ENCODE assay signal across 19 cellular contexts in the genomic region with DNA sequence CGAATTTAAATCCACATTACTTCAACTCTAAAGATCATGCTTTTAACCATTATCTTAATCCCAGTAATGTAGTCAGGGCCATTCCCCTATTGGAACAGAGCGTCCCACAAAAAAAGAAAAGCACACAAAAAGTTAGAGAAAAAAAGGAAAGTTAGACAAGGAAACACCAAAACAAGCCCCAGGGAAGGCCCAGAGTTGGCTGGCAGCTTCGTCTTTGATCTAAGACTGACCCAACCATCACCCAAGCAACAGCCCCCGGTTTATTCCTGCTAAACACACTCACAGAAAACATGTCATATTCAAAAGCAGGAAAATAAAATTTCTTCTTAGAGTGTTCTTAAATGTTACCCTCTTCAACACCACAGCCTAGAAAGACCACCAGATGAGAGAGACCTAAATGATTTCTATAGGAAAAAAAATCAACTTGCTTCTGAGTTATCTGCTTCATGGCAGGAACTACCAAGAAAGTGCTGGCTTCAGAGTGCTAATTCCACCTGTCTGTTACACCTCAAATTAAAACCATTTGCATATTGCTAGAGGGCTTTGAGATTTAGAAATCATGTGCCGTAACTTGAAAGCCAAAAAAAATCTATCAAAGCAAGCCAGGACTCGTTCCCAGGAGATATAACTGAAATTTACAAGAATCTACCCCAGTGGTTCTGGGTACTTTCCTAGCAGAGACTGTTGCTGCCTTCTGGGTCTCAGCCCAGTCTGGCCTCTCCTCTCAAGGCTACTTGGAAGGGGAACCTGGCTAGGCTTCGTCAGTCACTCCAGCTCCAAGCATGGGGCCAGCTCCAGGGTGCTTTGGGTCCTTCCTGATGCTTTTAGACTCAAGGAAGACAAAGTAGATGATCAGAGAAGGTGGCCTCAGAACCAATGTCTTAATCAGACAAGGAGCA. TPM values are rescaled to one million over a fixed set of nuclear protein-coding genes. Genes with fewer than 3 reads are reported as not detected.
A peak's percentile ranks its signal among the peaks of the same experiment; 100 is the strongest.
DNase-seq lines count a peak whose midpoint lies in the region; ATAC-seq, FAIRE-seq and TF ChIP-seq lines count a peak whose summit lies in the region.
"Had no signal": no experiment of that assay in that cellular context is flagged by ENCODE, and none has a peak within 500 bp of the region (broad histone marks: within the 10 kb centered on the region; RNA-seq: fewer than 3 reads in every experiment).

No MANE protein-coding gene starts in this region.

- no peak overlapping the region for H3K27ac Mint-ChIP-seq in endothelial cell (ENCODE audit: unreplicated experiment)
- H3K27ac Mint-ChIP-seq: immature natural killer cell; stimulated activated naive CD8-positive, alpha-beta T cell treated with anti-CD3 and anti-CD28 coated beads, Interleukin-15, amount 100 ng/mL, for 72 hours had no signal

- no peaks in the 10 kb centered on the region for H3K9me3 ChIP-seq in MG63
- no peaks in the 10 kb centered on the region for H3K9me3 ChIP-seq in GM12878 (replicated peaks; ENCODE audit: control insufficient read depth, insufficient read depth, low read length)
- H3K9me3 ChIP-seq in right cardiac atrium (ENCODE audit: control insufficient read depth, low read length), result no peaks in the 10 kb centered on the region
- H3K9me3 ChIP-seq in gastrocnemius medialis, result no peaks in the 10 kb centered on the region
- H3K9me3 ChIP-seq: spleen had no signal

- H3K79me2 ChIP-seq in GM12878 (ENCODE audit: control insufficient read depth, insufficient read depth, low read length), result no peaks in the 10 kb centered on the region

- intact Hi-C loops in GM12878 (cut with micrococcal nuclease; ENCODE audit: unreplicated experiment), result no loop called here
- intact Hi-C loops in right cardiac atrium (cut with DNase I), result no loop called here
- intact Hi-C loops in gastrocnemius medialis (cut with DNase I; ENCODE audit: low total_unique reads), result no loop called here

- ATAC-seq in GM12878 (0 out of 3 replicates have a peak, but pooled peaks have one; percentile 12), right cardiac atrium (peak; percentile 73 to 92), gastrocnemius medialis (peak; percentile 20 to 32), GM19395 (IDR thresholded peaks at IDR 0.05; ENCODE audit: unreplicated experiment) (no peak)
- ATAC-seq: stimulated activated naive CD8-positive, alpha-beta T cell treated with anti-CD3 and anti-CD28 coated beads, Interleukin-15, amount 100 ng/mL, for 72 hours had no signal

- H3K4me3 Mint-ChIP-seq in endothelial cell (ENCODE audit: unreplicated experiment), result no peak overlapping the region
- H3K4me3 Mint-ChIP-seq: immature natural killer cell; stimulated activated naive CD8-positive, alpha-beta T cell treated with anti-CD3 and anti-CD28 coated beads, Interleukin-15, amount 100 ng/mL, for 72 hours had no signal

- no peak for FAIRE-seq in GM12878 (lab: Jason Lieb, UNC)

- H3K27ac ChIP-seq in GM12878 (ENCODE audit: control insufficient read depth, insufficient read depth), result no peak overlapping the region
- H3K27ac ChIP-seq in right cardiac atrium (ENCODE audit: low read length), result no peak overlapping the region
- no peak overlapping the region for H3K27ac ChIP-seq in gastrocnemius medialis
- H3K27ac ChIP-seq: cardiac muscle cell, spleen had no signal

- DNase-seq in MG63, result peak; percentile 55
- DNase-seq in GM12878 (ENCODE audit: low read depth, low spot score), result no peak
- DNase-seq in right cardiac atrium, result peak; percentile 67 to 88 (median 83)
- peak; percentile 37 to 55 for DNase-seq in gastrocnemius medialis
- DNase-seq in DMS153 treated with DMSO at 0.1 percent for 48 hours (lab: John Stamatoyannopoulos, UW; ENCODE audit: unreplicated experiment), result no peak
- no peak for DNase-seq in NCI-H2081 treated with DMSO at 0.1 percent for 48 hours (lab: John Stamatoyannopoulos, UW)
- DNase-seq in endothelial cell (ENCODE audit: low spot score), result no peak
- DNase-seq: activated CD4-positive, alpha-beta T cell treated with anti-CD3 and anti-CD28 coated beads for 1 hour; activated CD8-positive, alpha-beta memory T cell treated with anti-CD3 and anti-CD28 coated beads, Interleukin-2, amount 50 U/mL, for 48 hours; activated naive CD4-positive, alpha-beta T cell treated with anti-CD3 and anti-CD28 coated beads, Interleukin-2, amount 50 U/mL, for 16 hours; foreskin melanocyte; immature natural killer cell; NK-92 treated with Interleukin-12 subunit alpha and Interleukin-12 subunit beta, amount 100 ng/mL, for 24 hours; SHP77; spleen; stimulated activated naive CD8-positive, alpha-beta T cell treated with anti-CD3 and anti-CD28 coated beads, Interleukin-15, amount 100 ng/mL, for 72 hours had no signal

- no peaks in the 10 kb centered on the region for H3K4me1 Mint-ChIP-seq in endothelial cell (ENCODE audit: unreplicated experiment)
- H3K4me1 Mint-ChIP-seq: immature natural killer cell; stimulated activated naive CD8-positive, alpha-beta T cell treated with anti-CD3 and anti-CD28 coated beads, Interleukin-15, amount 100 ng/mL, for 72 hours had no signal

- TF ChIP-seq EP300 in GM12878 (IDR thresholded peaks at IDR 0.05; ENCODE audit: borderline replicate concordance in 1 of 2, control insufficient read depth in 1 of 2, low read depth in 2 of 2, low read length in 2 of 2), result no peak

- SMC1A ChIA-PET in GM12878 (lab: Charles Lee; ENCODE audit: uncharacterized antibody, unreplicated experiment), result interaction anchor here (1.0 to 1.2 kb wide), 2 partner anchors 15 to 87 kb away, joined by 3 read pairs; no protein-coding TSS in a partner anchor

- TF ChIP-seq CTCF in GM12878 (IDR thresholded peaks at IDR 0.05 in 2 of 3, conservative IDR thresholded peaks at IDR 0.05 in 1 of 3; ENCODE audit: control insufficient read depth in 2 of 3, extremely low read depth in 1 of 3, insufficient read depth in 1 of 3, low read depth in 3 of 3, low read length in 3 of 3), result no peak
- no peak for TF ChIP-seq CTCF in gastrocnemius medialis (IDR thresholded peaks at IDR 0.05 in 4 of 5, conservative IDR thresholded peaks at IDR 0.05 in 1 of 5)
- TF ChIP-seq CTCF in endothelial cell (IDR thresholded peaks at IDR 0.05; ENCODE audit: unreplicated experiment), result no peak

- no peak overlapping the region for H3K4me2 ChIP-seq in GM12878 (ENCODE audit: control insufficient read depth, insufficient read depth)

- H3K4me1 ChIP-seq in GM12878 (ENCODE audit: control insufficient read depth, insufficient read depth, low read length) (peaks cover 3% of the 10 kb centered on the region; the same call in 1 of the 2 replicates), right cardiac atrium (ENCODE audit: control insufficient read depth, insufficient read depth, low read length) (peaks cover 10% of the 10 kb centered on the region), gastrocnemius medialis (peaks cover 15 to 25% of the 10 kb centered on the region in 2 donors)
- H3K4me1 ChIP-seq: spleen had no signal

- in situ Hi-C loops in GM12878 (cut with MboI), result no loop called here
- in situ Hi-C loops in gastrocnemius medialis (cut with MboI; ENCODE audit: low sequenced_read_pairs in 4 of 4), result no loop called here

- TF ChIP-seq RAD21 in GM12878 (IDR thresholded peaks at IDR 0.05; ENCODE audit: insufficient read depth, low read depth, low read length), result no peak

- H3K27me3 Mint-ChIP-seq in endothelial cell (ENCODE audit: unreplicated experiment), result no peaks in the 10 kb centered on the region

- no peaks in the 10 kb centered on the region for H3K9me3 Mint-ChIP-seq in endothelial cell (ENCODE audit: unreplicated experiment)
- H3K9me3 Mint-ChIP-seq: immature natural killer cell; stimulated activated naive CD8-positive, alpha-beta T cell treated with anti-CD3 and anti-CD28 coated beads, Interleukin-15, amount 100 ng/mL, for 72 hours had no signal

- no peak overlapping the region for H2AFZ ChIP-seq in GM12878 (ENCODE audit: control insufficient read depth, low read depth, low read length)

- H3K27me3 ChIP-seq in MG63 (no peaks in the 10 kb centered on the region), GM12878 (replicated peaks in 1 of 2; ENCODE audit: control insufficient read depth in 2 of 2, insufficient read depth in 2 of 2, low read length in 1 of 2) (no peaks in the 10 kb centered on the region; a peak in 1 of 4 replicates), right cardiac atrium (ENCODE audit: control insufficient read depth, insufficient read depth) (no peaks in the 10 kb centered on the region), gastrocnemius medialis (no peaks in the 10 kb centered on the region)
- H3K27me3 ChIP-seq: cardiac muscle cell, spleen had no signal

- no peak overlapping the region for H3K9ac ChIP-seq in GM12878 (ENCODE audit: control insufficient read depth, insufficient read depth, low read length)

- no peaks in the 10 kb centered on the region for H3K36me3 ChIP-seq in MG63
- H3K36me3 ChIP-seq in GM12878 (ENCODE audit: control insufficient read depth in 2 of 2, insufficient read depth in 2 of 2, low read length in 1 of 2), result no peaks in the 10 kb centered on the region
- no peaks in the 10 kb centered on the region for H3K36me3 ChIP-seq in gastrocnemius medialis
- H3K36me3 ChIP-seq: cardiac muscle cell, spleen had no signal

- 53% methylated on average over 7 of the region's 7 CpGs for WGBS in GM12878 (ENCODE audit: insufficient coverage, insufficient replicate concordance, low lambda C conversion rate, missing lambda C conversion rate)
- WGBS in right cardiac atrium, result 65% methylated on average over 7 of the region's 7 CpGs

- CTCF ChIA-PET in GM12878 (lab: Yijun Ruan, JAX), result interaction anchor here (3.0 kb wide), 1 partner anchor 94 kb away, joined by 17 read pairs; no protein-coding TSS in a partner anchor

- TF ChIP-seq POLR2A in GM12878 (IDR thresholded peaks at IDR 0.05; ENCODE audit: low read depth, low read length), result no peak
- no peak for TF ChIP-seq POLR2A in gastrocnemius medialis (IDR thresholded peaks at IDR 0.05)

- no TSS peak for BruUV-seq in GM12878 (replicated peaks; lab: Mats Ljungman, UMichigan)

- H4K20me1 ChIP-seq in GM12878 (ENCODE audit: control insufficient read depth, insufficient read depth), result no peaks in the 10 kb centered on the region

- no peaks in the 10 kb centered on the region for H3K36me3 Mint-ChIP-seq in endothelial cell (ENCODE audit: low read depth, unreplicated experiment)
- H3K36me3 Mint-ChIP-seq: immature natural killer cell had no signal

- POLR2A ChIA-PET in GM12878 (lab: Charles Lee), result interaction anchor here (1.6 kb wide), 1 partner anchor 13 kb away, joined by 3 read pairs; no protein-coding TSS in a partner anchor

- RAD21 ChIA-PET in GM12878 (lab: Charles Lee; ENCODE audit: unreplicated experiment), result interaction anchor here (1.0 kb wide), 1 partner anchor 88 kb away, joined by 4 read pairs; no protein-coding TSS in a partner anchor

- H3K4me3 ChIP-seq in MG63, result no peak overlapping the region
- H3K4me3 ChIP-seq in GM12878, result no peak overlapping the region
- H3K4me3 ChIP-seq in right cardiac atrium (ENCODE audit: low read length), result no peak overlapping the region
- no peak overlapping the region for H3K4me3 ChIP-seq in gastrocnemius medialis
- H3K4me3 ChIP-seq: cardiac muscle cell, spleen had no signal

RNA-seq across cellular contexts. Expression of a gene that starts 31.2 kb away (rescaled TPM):
- not detected in 2 replicates for total RNA-seq in MG63 (2014; rRNA removed; shearing (Covaris generic); ENCODE audit: low replicate concordance)
- total RNA-seq in GM12878 (2013; cell fraction: nucleolus; rRNA removed), result not detected in 2 replicates
- total RNA-seq in GM12878 (2014; rRNA removed), result 0.17 TPM in 1 of 2 replicates, not detected in the other
- total RNA-seq in GM12878 (2014; rRNA removed; fragmentation: Illumina TruSeq; extraction: Trizol), result not detected in 2 replicates
- not detected in 2 replicates for total RNA-seq in GM12878 (2021)
- polyA plus RNA-seq in GM12878 (2011; ENCODE audit: low read depth), result not detected
- polyA plus RNA-seq in GM12878 (2011; rRNA removed), result 0.09 TPM in 1 of 2 replicates, not detected in the other
- polyA plus RNA-seq in GM12878 (2011; cell fraction: cytosol; rRNA removed), result 0.05 TPM in 1 of 2 replicates, not detected in the other
- polyA plus RNA-seq in GM12878 (2011; cell fraction: nucleus; rRNA removed), result 0.45 TPM in 1 of 2 replicates, not detected in the other
- 0.22 and 0.27 TPM in 2 replicates for polyA plus RNA-seq in GM12878 (2012)
- not detected in 2 replicates for polyA plus RNA-seq in GM12878 (2014; fragmentation: Illumina TruSeq; extraction: Trizol)
- polyA plus RNA-seq in GM12878 (2014; fragmentation: Nextera tagmentation; extraction: Ambion mirVana), result not detected
- polyA plus RNA-seq in GM12878 (2014; rRNA removed), result not detected in 2 replicates
- polyA plus RNA-seq in GM12878 (2016; fragmentation: Nextera tagmentation; extraction: Ambion mirVana), result under 1 TPM in 1 of 2 experiments, not detected in 1; 0.17 TPM
- not detected in 2 replicates for polyA minus RNA-seq in GM12878 (2011; rRNA and poly(A)+ RNA removed)
- polyA minus RNA-seq in GM12878 (2011; cell fraction: cytosol; rRNA and poly(A)+ RNA removed), result not detected in 2 replicates
- polyA minus RNA-seq in GM12878 (2011; cell fraction: nucleus; rRNA and poly(A)+ RNA removed), result not detected in 2 replicates
- under 1 TPM; 0.21 to 0.42 (median 0.38) TPM for total RNA-seq in right cardiac atrium
- 0.61 TPM for polyA plus RNA-seq in right cardiac atrium
- under 1 TPM in 3 of 4 donors, not detected in 1; 0.22 to 0.58 (median 0.46) TPM for total RNA-seq in gastrocnemius medialis
- 0.28 TPM for total RNA-seq in endothelial cell (ENCODE audit: unreplicated experiment)
- total RNA-seq: T-helper 2 cell treated with Interferon-gamma antibody and Interleukin-4, amounts not matched to agents 100 ng/mL and 5 ng/mL, for 36 hours had no signal
- polyA plus RNA-seq: immature natural killer cell had no signal

RNA-seq across cellular contexts. Expression of a gene that starts 49.5 kb away (rescaled TPM):
- total RNA-seq in MG63 (2014; rRNA removed; shearing (Covaris generic); ENCODE audit: low replicate concordance), result not detected in 2 replicates
- 165 and 176 TPM in 2 replicates for total RNA-seq in GM12878 (2013; cell fraction: nucleolus; rRNA removed)
- total RNA-seq in GM12878 (2014; rRNA removed) (28.7 and 31.2 TPM in 2 replicates), GM12878 (2014; rRNA removed; fragmentation: Illumina TruSeq; extraction: Trizol) (31.9 and 35.1 TPM in 2 replicates), GM12878 (2021) (165 and 169 TPM in 2 replicates), right cardiac atrium (under 1 TPM in 2 of 4 donors, not detected in 2; 0.23 to 0.35 TPM), gastrocnemius medialis (under 1 TPM in 2 of 4 donors, not detected in 2; 0.29 to 0.78 TPM), endothelial cell (ENCODE audit: unreplicated experiment) (not detected)
- 175 TPM for polyA plus RNA-seq in GM12878 (2011; ENCODE audit: low read depth)
- polyA plus RNA-seq in GM12878 (2011; rRNA removed) (34.5 and 61.7 TPM in 2 replicates), GM12878 (2014; fragmentation: Illumina TruSeq; extraction: Trizol) (97.7 and 107 TPM in 2 replicates), GM12878 (2014; fragmentation: Nextera tagmentation; extraction: Ambion mirVana) (10 to 100 TPM; 13.1 to 92.7 TPM), GM12878 (2014; rRNA removed) (93.5 and 128 TPM in 2 replicates), GM12878 (2016; fragmentation: Nextera tagmentation; extraction: Ambion mirVana) (10 to 100 TPM; 71.3 to 79.7 TPM), right cardiac atrium (not detected)
- polyA plus RNA-seq in GM12878 (2011; cell fraction: cytosol; rRNA removed), result 57.8 and 71.0 TPM in 2 replicates
- 98.1 and 141 TPM in 2 replicates for polyA plus RNA-seq in GM12878 (2011; cell fraction: nucleus; rRNA removed)
- 246 and 275 TPM in 2 replicates for polyA plus RNA-seq in GM12878 (2012)
- 70.5 and 86.6 TPM in 2 replicates for polyA minus RNA-seq in GM12878 (2011; rRNA and poly(A)+ RNA removed)
- 55.2 and 55.6 TPM in 2 replicates for polyA minus RNA-seq in GM12878 (2011; cell fraction: cytosol; rRNA and poly(A)+ RNA removed)
- 48.6 and 100 TPM in 2 replicates for polyA minus RNA-seq in GM12878 (2011; cell fraction: nucleus; rRNA and poly(A)+ RNA removed)
- total RNA-seq: cardiac muscle cell had no signal
- polyA plus RNA-seq: cardiac muscle cell had no signal

Comparison
In these comparisons a context has a peak if more than half of its experiments do, and no peak if none do; other contexts are left out.
1. DNase-seq: peak in MG63 (single experiment), right cardiac atrium (3 of 3) and gastrocnemius medialis (2 of 2); none in GM12878 (single experiment), DMS153 treated with DMSO at 0.1 percent for 48 hours (single experiment), NCI-H2081 treated with DMSO at 0.1 percent for 48 hours (single experiment) and endothelial cell (single experiment).
2. RNA of a gene that starts 49.5 kb away (total RNA-seq): 28.7 to 176 TPM in GM12878; 0.29 to 0.78 TPM in gastrocnemius medialis, 0.23 to 0.35 TPM in right cardiac atrium, not detected in MG63 and not detected in endothelial cell (single experiment); every median in the first group is over 10 times any median in the second.